Comparison of ENCODE assay signal across 1 cellular context in genomic region chr4:76732246-76732645, GRCh38.
TF ChIP-seq lines count a peak whose summit lies in the region.

No MANE protein-coding gene starts in this region.

TF ChIP-seq in H1, 55 proteins besides CTCF, POLR2A, EP300 and RAD21 (continued from another document):
- no peak for TF ChIP-seq RXRA (IDR thresholded peaks at IDR 0.05; ENCODE audit: insufficient read depth, low read depth, low read length)
- TF ChIP-seq, protein P1, sequence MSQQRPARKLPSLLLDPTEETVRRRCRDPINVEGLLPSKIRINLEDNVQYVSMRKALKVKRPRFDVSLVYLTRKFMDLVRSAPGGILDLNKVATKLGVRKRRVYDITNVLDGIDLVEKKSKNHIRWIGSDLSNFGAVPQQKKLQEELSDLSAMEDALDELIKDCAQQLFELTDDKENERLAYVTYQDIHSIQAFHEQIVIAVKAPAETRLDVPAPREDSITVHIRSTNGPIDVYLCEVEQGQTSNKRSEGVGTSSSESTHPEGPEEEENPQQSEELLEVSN (IDR thresholded peaks at IDR 0.05), result no peak
- TF ChIP-seq SUZ12 (IDR thresholded peaks at IDR 0.05; ENCODE audit: low read length), result no peak
- TF ChIP-seq MAFK (IDR thresholded peaks at IDR 0.05; ENCODE audit: low read depth, low read length), result no peak
- TF ChIP-seq HDAC2 (IDR thresholded peaks at IDR 0.05; ENCODE audit: borderline replicate concordance in 1 of 2, low read depth in 2 of 2, low read length in 2 of 2), result no peak
- no peak for TF ChIP-seq SIN3A (conservative IDR thresholded peaks at IDR 0.05 in 1 of 2, IDR thresholded peaks at IDR 0.05 in 1 of 2; ENCODE audit: low read depth in 1 of 2, low read length in 2 of 2)
- TF ChIP-seq CHD2 (IDR thresholded peaks at IDR 0.05; ENCODE audit: low read length), result no peak
- TF ChIP-seq SIRT6 (IDR thresholded peaks at IDR 0.05; ENCODE audit: low read length), result no peak
- no peak for TF ChIP-seq USF2 (IDR thresholded peaks at IDR 0.05; ENCODE audit: low read length)
- no peak for TF ChIP-seq SP4 (IDR thresholded peaks at IDR 0.05; ENCODE audit: low read length)
- TF ChIP-seq CBX8 (IDR thresholded peaks at IDR 0.05; ENCODE audit: borderline replicate concordance, low read depth, low read length), result no peak
- TF ChIP-seq CBX5 (IDR thresholded peaks at IDR 0.05; ENCODE audit: low read depth, low read length), result no peak
- no peak for TF ChIP-seq BCL11A (IDR thresholded peaks at IDR 0.05; ENCODE audit: low read depth in 2 of 2, low read length in 2 of 2)
- no peak for TF ChIP-seq CREB1 (IDR thresholded peaks at IDR 0.05)
- TF ChIP-seq TAF7 (optimal IDR thresholded peaks at IDR 0.05; ENCODE audit: borderline replicate concordance, low read depth, low read length), result no peak
- no peak for TF ChIP-seq NRF1 (IDR thresholded peaks at IDR 0.05; ENCODE audit: low read depth, low read length)
- TF ChIP-seq KDM1A (IDR thresholded peaks at IDR 0.05; ENCODE audit: borderline replicate concordance, low read length), result no peak
- TF ChIP-seq FOSL1 (IDR thresholded peaks at IDR 0.05; ENCODE audit: insufficient read depth, low read depth, low read length), result no peak
